ENCODE assay signal across 8 cellular contexts in the genomic region with DNA sequence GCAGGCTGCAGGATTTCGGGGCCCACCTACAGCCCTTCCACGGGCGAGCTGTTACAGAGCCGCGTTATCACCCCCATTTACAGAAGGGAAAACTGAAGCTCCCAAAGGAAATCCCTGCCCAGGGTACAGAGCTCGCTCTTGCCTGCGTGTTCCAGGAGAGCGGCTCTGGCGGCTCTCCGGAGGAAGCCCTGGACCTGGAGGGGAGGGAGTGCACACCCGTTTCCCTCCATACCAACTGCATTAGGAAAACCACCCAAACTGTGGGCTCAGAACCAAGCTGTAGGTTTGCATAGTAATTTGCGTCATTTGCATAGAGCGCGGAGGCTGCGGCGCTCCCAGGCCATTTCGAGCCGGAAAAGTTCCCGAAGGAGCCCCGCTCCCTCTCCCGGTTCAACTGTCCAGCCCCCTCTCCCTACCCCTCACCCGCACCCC. TPM values are rescaled to one million over a fixed set of nuclear protein-coding genes. Genes with fewer than 3 reads are reported as not detected.
A peak's percentile ranks its signal among the peaks of the same experiment; 100 is the strongest.
DNase-seq lines count a peak whose midpoint lies in the region; ATAC-seq and TF ChIP-seq lines count a peak whose summit lies in the region.

No MANE protein-coding gene starts in this region.

- H2AFZ ChIP-seq in parathyroid adenoma = peak overlapping the region; percentile 90

- H3K9me3 ChIP-seq in HUES48 (ENCODE audit: control insufficient read depth, insufficient read depth, low read length) = no peaks in the 10 kb centered on the region
- H3K9me3 ChIP-seq in parathyroid adenoma (ENCODE audit: control insufficient read depth, low read length) = no peaks in the 10 kb centered on the region

- no peaks in the 10 kb centered on the region for H3K36me3 ChIP-seq in HUES48 (ENCODE audit: control insufficient read depth, insufficient read depth, low read length)
- H3K36me3 ChIP-seq in parathyroid adenoma (ENCODE audit: control insufficient read depth, insufficient read depth, low read length) = no peaks in the 10 kb centered on the region

- H3K9me3 Mint-ChIP-seq in activated B cell treated with CpG ODN at 0.5 μM for 24 hours = no peaks in the 10 kb centered on the region

- intact Hi-C loops in activated B cell treated with CpG ODN at 0.5 μM for 24 hours (cut with micrococcal nuclease) = loop anchor here (1.0 to 10.0 kb wide), 16 partner anchors 28 to 625 kb away; partner anchors contain the start of genes CCDC28B, PEF1 and TMEM39B

- H3K4me1 Mint-ChIP-seq in activated B cell treated with CpG ODN at 0.5 μM for 24 hours = peaks cover 45% of the 10 kb centered on the region

- H3K9ac ChIP-seq in HUES48 (ENCODE audit: low read depth, low read length) (no peak overlapping the region), parathyroid adenoma (no peak overlapping the region)

- H3K4me3 Mint-ChIP-seq in activated B cell treated with CpG ODN at 0.5 μM for 24 hours = peak overlapping the region; percentile 88

- peak overlapping the region; percentile 74 for H3K4me3 ChIP-seq in HUES48 (ENCODE audit: low read depth, low read length)
- H3K4me3 ChIP-seq in parathyroid adenoma (ENCODE audit: low read depth, low read length) = peak overlapping the region; percentile 84

- POLR2A ChIA-PET in activated B cell treated with CpG ODN at 0.5 μM for 24 hours (lab: Charles Lee) = interaction anchor here (0.6 to 2.4 kb wide), 30 partner anchors 15 to 1393 kb away, joined by 3 to 41 read pairs (median 4); partner anchors contain the start of genes ADGRB2, PEF1, PTP4A2 and TMEM39B

- H3K27me3 Mint-ChIP-seq in activated B cell treated with CpG ODN at 0.5 μM for 24 hours = peaks cover 4% of the 10 kb centered on the region

- CTCF ChIA-PET in activated B cell treated with CpG ODN at 0.5 μM for 24 hours (lab: Charles Lee) = interaction anchor here (0.6 to 4.6 kb wide), 45 partner anchors 11 to 605 kb away, joined by 3 to 114 read pairs (median 4); partner anchors contain the start of genes ADGRB2, COL16A1, PEF1 and PTP4A2

- peaks cover 11% of the 10 kb centered on the region for H3K4me1 ChIP-seq in HUES48 (ENCODE audit: control insufficient read depth, insufficient read depth, low read length)
- H3K4me1 ChIP-seq in foreskin keratinocyte = peaks cover 4% of the 10 kb centered on the region
- no peaks in the 10 kb centered on the region for H3K4me1 ChIP-seq in parathyroid adenoma

- H3K4me2 ChIP-seq in parathyroid adenoma (ENCODE audit: low read length) = peak overlapping the region; percentile 97

- TF ChIP-seq CTCF in C4-2B (conservative IDR thresholded peaks at IDR 0.05) (no peak), activated B cell treated with CpG ODN at 0.5 μM for 24 hours (IDR thresholded peaks at IDR 0.05) (no peak), foreskin keratinocyte (conservative IDR thresholded peaks at IDR 0.05) (no peak), parathyroid adenoma (IDR thresholded peaks at IDR 0.05) (no peak)

- H3K36me3 Mint-ChIP-seq in activated B cell treated with CpG ODN at 0.5 μM for 24 hours (ENCODE audit: low read depth) = no peaks in the 10 kb centered on the region

- peak overlapping the region; percentile 95 for H3K27ac ChIP-seq in C4-2B
- peak overlapping the region; percentile 91 for H3K27ac ChIP-seq in HUES48 (ENCODE audit: low read depth, low read length)
- peak overlapping the region; percentile 90 for H3K27ac ChIP-seq in foreskin keratinocyte
- H3K27ac ChIP-seq in parathyroid adenoma = peak overlapping the region; percentile 76

- no peaks in the 10 kb centered on the region for H3K79me2 ChIP-seq in parathyroid adenoma

- H3K27me3 ChIP-seq in HUES48 (ENCODE audit: control insufficient read depth, insufficient read depth, low read length) = no peaks in the 10 kb centered on the region
- H3K27me3 ChIP-seq in foreskin keratinocyte = no peaks in the 10 kb centered on the region
- H3K27me3 ChIP-seq in parathyroid adenoma (ENCODE audit: control insufficient read depth, insufficient read depth, low read length) = no peaks in the 10 kb centered on the region

- DNase-seq in activated B cell treated with CpG ODN at 0.5 μM for 24 hours (no peak), foreskin keratinocyte (peak; percentile 51 to 75), HK-2 (ENCODE audit: unreplicated experiment) (no peak)

- H3K27ac Mint-ChIP-seq in activated B cell treated with CpG ODN at 0.5 μM for 24 hours = peak overlapping the region; percentile 98

- peak; percentile 9 for ATAC-seq in GM19328 (IDR thresholded peaks at IDR 0.05; ENCODE audit: unreplicated experiment)
- peak; percentile 35 for ATAC-seq in activated B cell treated with CpG ODN at 0.5 μM for 24 hours (ENCODE audit: low read depth)
- peak; percentile 45 for ATAC-seq in foreskin keratinocyte
- no peak for ATAC-seq in GM18519 (IDR thresholded peaks at IDR 0.05; ENCODE audit: low FRiP score, unreplicated experiment)

RNA-seq across cellular contexts. Expression of gene ADGRB2, which starts 24.7 kb away (rescaled TPM):
- total RNA-seq in activated B cell treated with CpG ODN at 0.5 μM for 24 hours = 6.3 and 6.5 TPM in 2 replicates
- 2.5 and 2.8 TPM in 2 replicates for total RNA-seq in foreskin keratinocyte
- 2.4 and 2.7 TPM in 2 replicates for polyA plus RNA-seq in foreskin keratinocyte

RNA-seq across cellular contexts. Expression of gene SPOCD1, which starts 27.0 kb away (rescaled TPM):
- total RNA-seq in activated B cell treated with CpG ODN at 0.5 μM for 24 hours = not detected in 2 replicates
- 3.2 and 4.8 TPM in 2 replicates for total RNA-seq in foreskin keratinocyte
- 2.8 and 4.0 TPM in 2 replicates for polyA plus RNA-seq in foreskin keratinocyte

Comparison
In these comparisons a context has a peak if more than half of its experiments do, and no peak if none do; other contexts are left out.
1. DNase-seq: peak in foreskin keratinocyte (2 of 2); none in activated B cell treated with CpG ODN at 0.5 μM for 24 hours (single experiment) and HK-2 (single experiment).
2. Peak in every context shown above with its lines, with median percentiles within 50 percentile points of each other: H3K27ac ChIP-seq.